9 cellular contexts compared by ENCODE assay signal in the genomic region with DNA sequence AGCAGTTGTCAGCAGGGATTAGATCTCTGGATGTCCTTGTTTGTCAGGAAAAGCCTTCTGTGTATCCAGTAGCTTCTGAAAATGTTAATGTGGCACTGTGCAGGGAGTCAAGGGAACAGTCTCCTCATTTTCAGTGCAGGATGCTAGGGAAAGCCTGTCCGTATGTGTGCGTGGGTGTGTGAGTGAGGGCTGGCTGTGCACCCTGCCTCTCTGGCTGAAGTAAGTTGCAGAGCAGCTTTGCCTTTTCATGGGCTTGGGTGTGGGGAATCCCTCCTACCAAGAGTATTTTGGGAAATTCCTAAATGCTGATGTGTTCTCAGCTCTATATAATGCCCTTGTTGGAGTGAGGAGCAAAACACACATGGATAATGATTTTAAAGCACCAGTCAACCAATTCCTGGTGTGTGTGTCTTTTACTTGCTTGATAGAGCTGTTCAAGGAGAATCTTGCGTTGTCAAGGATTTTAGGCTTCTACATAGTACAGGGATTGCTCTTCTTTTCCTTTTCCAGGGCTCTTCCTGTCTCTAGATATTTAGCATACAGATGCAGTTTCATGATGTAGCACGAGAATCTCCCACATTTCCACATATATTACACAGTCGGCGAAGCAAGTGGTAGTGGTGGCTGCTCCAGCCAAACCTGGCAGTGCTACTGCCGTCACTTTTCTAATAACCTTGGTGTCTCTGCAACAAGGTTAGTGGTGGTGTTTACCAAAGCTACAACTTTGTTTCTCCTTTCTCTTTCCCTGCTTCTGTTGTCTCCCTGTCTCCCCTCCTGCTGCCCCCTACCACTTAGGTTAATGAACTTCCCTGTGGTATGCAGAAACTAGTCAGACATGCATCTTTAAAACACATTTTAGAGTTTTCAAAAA.
DNase-seq lines count a peak whose midpoint lies in the region; ATAC-seq, FAIRE-seq and TF ChIP-seq lines count a peak whose summit lies in the region.
"Had no signal": no experiment of that assay in that cellular context is flagged by ENCODE, and none has a peak within 500 bp of the region (broad histone marks: within the 10 kb centered on the region; RNA-seq: fewer than 3 reads in every experiment).

No MANE protein-coding gene starts in this region.

- H2BK120ac ChIP-seq in H1 (replicated peaks; ENCODE audit: low read depth, low read length): no peak overlapping the region

- H2BK15ac ChIP-seq in H1 (ENCODE audit: low read length): no peak overlapping the region

- H4K5ac ChIP-seq in H1 (ENCODE audit: insufficient read length, low read depth, low read length): no peak overlapping the region

- H3K27ac Mint-ChIP-seq in mesothelial cell of epicardium: peak overlapping the region; percentile 89
- no peak overlapping the region for H3K27ac Mint-ChIP-seq in activated T-cell treated with anti-CD3 and anti-CD28 coated beads, Interleukin-2, amount 50 U/mL, for 72 hours
- H3K27ac Mint-ChIP-seq: CD8-positive, alpha-beta T cell had no signal

- H3K4ac ChIP-seq in H1 (replicated peaks; ENCODE audit: insufficient read length, low read depth, low read length): no peak overlapping the region

- TF ChIP-seq CTCF in H1 (IDR thresholded peaks at IDR 0.05; ENCODE audit: control extremely low read depth in 1 of 3, insufficient read depth in 1 of 3, low read depth in 1 of 3, low read length in 3 of 3): no peak
- no peak for TF ChIP-seq CTCF in mesothelial cell of epicardium (IDR thresholded peaks at IDR 0.05; ENCODE audit: unreplicated experiment)

- POLR2A ChIA-PET in H1 (lab: Charles Lee; ENCODE audit: partially characterized antibody): interaction anchor here (0.8 to 1.7 kb wide), 3 partner anchors 9 to 31 kb away, joined by 3 to 5 read pairs (median 5); no protein-coding TSS in a partner anchor

- peak; percentile 66 for DNase-seq in A172 (ENCODE audit: low spot score)
- peak; percentile 85 for DNase-seq in LHCN-M2 (ENCODE audit: low read depth)
- DNase-seq in H1 (ENCODE audit: low read depth in 1 of 2, low spot score in 2 of 2): no peak
- peak; percentile 47 to 71 for DNase-seq in mesothelial cell of epicardium (ENCODE audit: low spot score in 2 of 2, unreplicated experiment in 2 of 2)
- no peak for DNase-seq in activated T-cell treated with anti-CD3 and anti-CD28 coated beads, Interleukin-2, amount 50 U/mL, for 72 hours
- no peak for DNase-seq in activated CD8-positive, alpha-beta memory T cell treated with anti-CD3 and anti-CD28 coated beads for 24 hours
- DNase-seq: CD8-positive, alpha-beta T cell had no signal

- FAIRE-seq in H1 (lab: Jason Lieb, UNC): peak; percentile 24

- ATAC-seq in HG03457 (IDR thresholded peaks at IDR 0.05; ENCODE audit: unreplicated experiment): no peak
- ATAC-seq in GM21619 (IDR thresholded peaks at IDR 0.05; ENCODE audit: unreplicated experiment): no peak
- ATAC-seq in activated T-cell treated with anti-CD3 and anti-CD28 coated beads, Interleukin-2, amount 50 U/mL, for 72 hours (replicated peaks in 1 of 2): no peak
- ATAC-seq: CD8-positive, alpha-beta T cell had no signal

- H4K20me1 ChIP-seq in H1 (replicated peaks in 1 of 2; ENCODE audit: control insufficient read depth in 1 of 2, insufficient read depth in 2 of 2, low read length in 2 of 2): no peaks in the 10 kb centered on the region

- no peak for TF ChIP-seq POLR2A in H1 (IDR thresholded peaks at IDR 0.05; ENCODE audit: control extremely low read depth in 1 of 2, low read depth in 2 of 2, low read length in 2 of 2)

- peak overlapping the region in 3 of 4 experiments; percentile 0 to 51 (median 38); a peak in 3 of 7 replicates for H3K9ac ChIP-seq in H1 (replicated peaks in 1 of 4; ENCODE audit: extremely low read depth in 1 of 4, low read depth in 3 of 4, low read length in 3 of 4)

- peak overlapping the region; percentile 38 to 55 for H3K4me2 ChIP-seq in H1 (ENCODE audit: insufficient read depth in 1 of 2, low read depth in 2 of 2, low read length in 2 of 2)

- no peak overlapping the region for H3K56ac ChIP-seq in H1 (replicated peaks; ENCODE audit: insufficient read length, low read depth, low read length)

- H3K27me3 ChIP-seq in H1 (replicated peaks in 1 of 4; ENCODE audit: control insufficient read depth in 3 of 4, extremely low read depth in 1 of 4, insufficient read depth in 3 of 4, low read length in 3 of 4): no peaks in the 10 kb centered on the region

- peaks cover 3 to 32% (median 18%) of the 10 kb centered on the region in 4 experiments; a peak in 6 of 7 replicates for H3K4me1 ChIP-seq in H1 (replicated peaks in 1 of 4; ENCODE audit: control insufficient read depth in 3 of 4, insufficient read depth in 4 of 4, low read length in 3 of 4)

- H3K4me1 Mint-ChIP-seq in mesothelial cell of epicardium: peaks cover 53% of the 10 kb centered on the region
- H3K4me1 Mint-ChIP-seq in activated T-cell treated with anti-CD3 and anti-CD28 coated beads, Interleukin-2, amount 50 U/mL, for 72 hours (ENCODE audit: low read depth): peaks cover 6% of the 10 kb centered on the region

- H3K14ac ChIP-seq in H1 (ENCODE audit: insufficient read length): no peak overlapping the region

- peak overlapping the region in 1 of 4 experiments; percentile 18; a peak in 2 of 8 replicates for H3K4me3 ChIP-seq in H1 (ENCODE audit: extremely low read depth in 1 of 4, insufficient read depth in 2 of 4, low read depth in 3 of 4, low read length in 4 of 4)

- no peak overlapping the region for H2AFZ ChIP-seq in H1 (ENCODE audit: low read length)

- no peak overlapping the region for H4K8ac ChIP-seq in H1 (ENCODE audit: extremely low read depth, insufficient read depth, low read length)

- H3K23ac ChIP-seq in H1 (ENCODE audit: insufficient read length): no peak overlapping the region

- H2BK20ac ChIP-seq in H1 (ENCODE audit: low read length): no peak overlapping the region

- H2BK12ac ChIP-seq in H1 (ENCODE audit: low read depth, low read length): peak overlapping the region; percentile 95

- no peaks in the 10 kb centered on the region for H3K23me2 ChIP-seq in H1 (ENCODE audit: low read depth, low read length)

- no peak for TF ChIP-seq EP300 in H1 (IDR thresholded peaks at IDR 0.05; ENCODE audit: borderline replicate concordance in 1 of 2, low read depth in 2 of 2, low read length in 2 of 2)

- H3K36me3 ChIP-seq in H1 (ENCODE audit: control insufficient read depth in 2 of 4, insufficient read depth in 4 of 4, low read length in 3 of 4): no peaks in the 10 kb centered on the region

- H3K27me3 Mint-ChIP-seq in mesothelial cell of epicardium (ENCODE audit: low read depth): no peaks in the 10 kb centered on the region
- H3K27me3 Mint-ChIP-seq in activated T-cell treated with anti-CD3 and anti-CD28 coated beads, Interleukin-2, amount 50 U/mL, for 72 hours (ENCODE audit: low read depth): no peaks in the 10 kb centered on the region

- peak overlapping the region; percentile 79; the same call in 1 of the 2 replicates for H2AK5ac ChIP-seq in H1 (ENCODE audit: low read depth, low read length)

- peak overlapping the region; percentile 50 for H4K91ac ChIP-seq in H1 (replicated peaks; ENCODE audit: insufficient read length, low read length)

- 57% methylated on average over 7 of the region's 7 CpGs; no CpG with 5 or more reads in 1 of the 2 experiments for WGBS in H1 (ENCODE audit: extremely low coverage in 1 of 2, insufficient coverage in 1 of 2, insufficient read length in 1 of 2, insufficient replicate concordance in 2 of 2, low coverage in 1 of 2, low lambda C conversion rate in 2 of 2, missing lambda C conversion rate in 1 of 2), 2 experiments

- H3K79me2 ChIP-seq in H1 (ENCODE audit: control insufficient read depth in 1 of 2, insufficient read depth in 2 of 2, low read length in 2 of 2): peaks cover 0 to 80% of the 10 kb centered on the region in 2 experiments; a peak in 3 of 4 replicates

- CTCF ChIA-PET in H1 (lab: Charles Lee; ENCODE audit: partially characterized antibody): interaction anchor here (0.8 to 1.4 kb wide), 6 partner anchors 9 to 404 kb away, joined by 3 read pairs; no protein-coding TSS in a partner anchor

- H3K4me3 Mint-ChIP-seq in mesothelial cell of epicardium: no peak overlapping the region
- H3K4me3 Mint-ChIP-seq in activated T-cell treated with anti-CD3 and anti-CD28 coated beads, Interleukin-2, amount 50 U/mL, for 72 hours: no peak overlapping the region
- H3K4me3 Mint-ChIP-seq: CD8-positive, alpha-beta T cell had no signal

- no peaks in the 10 kb centered on the region for H3K9me3 ChIP-seq in H1 (ENCODE audit: insufficient read depth in 2 of 2, low read depth in 1 of 2, low read length in 1 of 2)

- no peak for TF ChIP-seq RAD21 in H1 (IDR thresholded peaks at IDR 0.05 in 1 of 2, conservative IDR thresholded peaks at IDR 0.05 in 1 of 2; ENCODE audit: low read depth in 2 of 2, low read length in 2 of 2)

- peak overlapping the region; percentile 91 for H2BK5ac ChIP-seq in H1 (ENCODE audit: low read depth, low read length)

- peak overlapping the region; percentile 76 for H3K27ac ChIP-seq in H1 (ENCODE audit: low read depth, low read length)

- peaks cover 3% of the 10 kb centered on the region; the same call in 1 of the 2 replicates for H3K79me1 ChIP-seq in H1 (ENCODE audit: low read depth, low read length)

- no peak overlapping the region; the same call in 1 of the 2 replicates for H3K18ac ChIP-seq in H1 (ENCODE audit: extremely low read depth, low read length)

- H3K9me3 Mint-ChIP-seq in mesothelial cell of epicardium: peaks cover 3% of the 10 kb centered on the region
- H3K9me3 Mint-ChIP-seq in activated T-cell treated with anti-CD3 and anti-CD28 coated beads, Interleukin-2, amount 50 U/mL, for 72 hours: no peaks in the 10 kb centered on the region
- H3K9me3 Mint-ChIP-seq: CD8-positive, alpha-beta T cell had no signal

- peaks cover 3% of the 10 kb centered on the region for H3K36me3 Mint-ChIP-seq in mesothelial cell of epicardium
- H3K36me3 Mint-ChIP-seq in activated T-cell treated with anti-CD3 and anti-CD28 coated beads, Interleukin-2, amount 50 U/mL, for 72 hours (ENCODE audit: insufficient read depth in 2 of 2): no peaks in the 10 kb centered on the region

TF ChIP-seq in H1, 55 proteins besides CTCF, POLR2A, EP300 and RAD21:
- TF ChIP-seq BCL11A (IDR thresholded peaks at IDR 0.05; ENCODE audit: low read depth in 2 of 2, low read length in 2 of 2) (no peak), RBBP5 (IDR thresholded peaks at IDR 0.05; ENCODE audit: borderline replicate concordance, low read depth, low read length) (0 out of 2 replicates have a peak, but pooled peaks have one; percentile 51), JUND (IDR thresholded peaks at IDR 0.05; ENCODE audit: low read length) (0 out of 2 replicates have a peak, but pooled peaks have one; percentile 49), EGR1 (IDR thresholded peaks at IDR 0.05; ENCODE audit: borderline replicate concordance, low read depth, low read length) (peak; percentile 85), RXRA (IDR thresholded peaks at IDR 0.05; ENCODE audit: insufficient read depth, low read depth, low read length) (no peak), TEAD4 (IDR thresholded peaks at IDR 0.05; ENCODE audit: low read depth, low read length) (0 out of 2 replicates have a peak, but pooled peaks have one; percentile 4), TBP (IDR thresholded peaks at IDR 0.05; ENCODE audit: low read depth, low read length) (peak; percentile 26; the same call in 1 of the 2 replicates)

Comparison
In these comparisons a context has a peak if more than half of its experiments do, and no peak if none do; other contexts are left out.
1. DNase-seq: peak in A172 (single experiment), LHCN-M2 (single experiment) and mesothelial cell of epicardium (2 of 2); none in H1 (0 of 2), activated T-cell treated with anti-CD3 and anti-CD28 coated beads, Interleukin-2, amount 50 U/mL, for 72 hours (0 of 2) and activated CD8-positive, alpha-beta memory T cell treated with anti-CD3 and anti-CD28 coated beads for 24 hours (single experiment).